ENCODE assay signal across 8 cellular contexts in genomic region chr1:235946570-235946981, GRCh38.
DNase-seq lines count a peak whose midpoint lies in the region; ATAC-seq, FAIRE-seq and TF ChIP-seq lines count a peak whose summit lies in the region.

No MANE protein-coding gene starts in this region.

- FAIRE-seq in GM12891 (lab: Jason Lieb, UNC) (peak; percentile 76), H54 (lab: Jason Lieb, UNC) (no peak)

- no peaks in the 10 kb centered on the region for H3K36me3 ChIP-seq in HCT116 (ENCODE audit: control insufficient read depth in 1 of 2, insufficient read depth in 2 of 2, low read length in 2 of 2)
- H3K36me3 ChIP-seq in OCI-LY7 (ENCODE audit: insufficient read depth, low read length) = no peaks in the 10 kb centered on the region

- H3K9ac ChIP-seq in HCT116 (ENCODE audit: low read length) = no peak overlapping the region

- intact Hi-C loops in HCT116 (cut with micrococcal nuclease) (loop anchor here (5.0 kb wide), 1 partner anchor 79 kb away; the partner anchor contains the start of gene LYST), OCI-LY7 (cut with micrococcal nuclease; ENCODE audit: unreplicated experiment) (loop anchor here (5.0 kb wide), 1 partner anchor 79 kb away; the partner anchor contains the start of gene LYST)

- no TSS peak for BruUV-seq in HCT116 (replicated peaks; lab: Mats Ljungman, UMichigan)
- no TSS peak for BruUV-seq in OCI-LY7 (replicated peaks; lab: Mats Ljungman, UMichigan)

- H3K27ac ChIP-seq in HCT116 (ENCODE audit: low read depth, low read length) (no peak overlapping the region), OCI-LY7 (ENCODE audit: low read depth, low read length, poor library complexity, severe bottlenecking) (no peak overlapping the region)

- no peak overlapping the region for H3K4me2 ChIP-seq in HCT116 (ENCODE audit: low read length)
- no peak overlapping the region for H3K4me2 ChIP-seq in OCI-LY7 (ENCODE audit: low read length)

- POLR2A ChIA-PET in HCT116 (lab: Charles Lee) (no interaction called here), OCI-LY7 (lab: Charles Lee) (no interaction called here)

- H2AFZ ChIP-seq in HCT116 (ENCODE audit: low read depth, low read length, poor library complexity, severe bottlenecking) (no peak overlapping the region), OCI-LY7 (ENCODE audit: low read length) (no peak overlapping the region)

- ATAC-seq in HCT116 = peak; percentile 84

- RAD21 ChIA-PET in HCT116 (lab: Charles Lee; ENCODE audit: low non-redundant PET in 1 of 2, low total read pairs in 2 of 2, uncharacterized antibody in 2 of 2, unreplicated experiment in 2 of 2) = interaction anchor here in 1 of 2 experiments (0.6 kb wide), 1 partner anchor 22 kb away, joined by 3 read pairs; no protein-coding TSS in a partner anchor

- H3K9me3 ChIP-seq in HCT116 (ENCODE audit: control insufficient read depth in 1 of 2, insufficient read depth in 1 of 2, low read depth in 1 of 2, low read length in 2 of 2) (no peaks in the 10 kb centered on the region), OCI-LY7 (ENCODE audit: low read length) (no peaks in the 10 kb centered on the region)

- no peaks in the 10 kb centered on the region for H4K20me1 ChIP-seq in HCT116 (ENCODE audit: insufficient read depth)
- no peaks in the 10 kb centered on the region for H4K20me1 ChIP-seq in OCI-LY7 (ENCODE audit: insufficient read depth, low read length)

- H3K4me1 ChIP-seq in HCT116 (ENCODE audit: control insufficient read depth in 1 of 2, insufficient read depth in 2 of 2, low read length in 2 of 2) = peaks cover 0 to 7% of the 10 kb centered on the region in 2 experiments; a peak in 1 of 4 replicates
- no peaks in the 10 kb centered on the region for H3K4me1 ChIP-seq in OCI-LY7 (ENCODE audit: insufficient read depth, low read length, poor library complexity, severe bottlenecking)

- H3K4me3 ChIP-seq in HCT116 (replicated peaks in 1 of 2; ENCODE audit: low read depth in 1 of 2, low read length in 2 of 2) (no peak overlapping the region), OCI-LY7 (ENCODE audit: low read depth, low read length, poor library complexity, severe bottlenecking) (no peak overlapping the region), fibroblast of villous mesenchyme (ENCODE audit: low read depth, low read length) (no peak overlapping the region)

- H3K27me3 ChIP-seq in HCT116 (ENCODE audit: insufficient read depth, low read length) = no peaks in the 10 kb centered on the region

- DNase-seq in GM12891 (ENCODE audit: insufficient read length, low spot score) = no peak
- no peak for DNase-seq in HCT116 (ENCODE audit: low read depth, low spot score)
- peak; percentile 13 for DNase-seq in OCI-LY7 (ENCODE audit: low spot score)
- DNase-seq in fibroblast of villous mesenchyme (ENCODE audit: low read depth) = peak; percentile 95
- DNase-seq in NCI-H82 (lab: John Stamatoyannopoulos, UW) = no peak
- DNase-seq in H54 (ENCODE audit: insufficient read length, low spot score) = no peak
- DNase-seq in NCI-H82 treated with DMSO at 0.1 percent for 48 hours (lab: John Stamatoyannopoulos, UW; ENCODE audit: unreplicated experiment) = no peak
- DNase-seq in Ammon's horn (ENCODE audit: low spot score) = no peak

- no peaks in the 10 kb centered on the region for H3K79me2 ChIP-seq in HCT116 (ENCODE audit: insufficient read depth, low read length)
- no peaks in the 10 kb centered on the region for H3K79me2 ChIP-seq in OCI-LY7 (ENCODE audit: insufficient read depth, low read depth, low read length)

- no peak for TF ChIP-seq POLR2A in GM12891 (IDR thresholded peaks at IDR 0.05; ENCODE audit: low read depth, low read length)
- TF ChIP-seq POLR2A in HCT116 (IDR thresholded peaks at IDR 0.05; ENCODE audit: borderline replicate concordance, extremely low read depth, insufficient read depth, insufficient read length) = no peak
- TF ChIP-seq POLR2A in H54 (IDR thresholded peaks at IDR 0.05; ENCODE audit: low read depth, low read length) = no peak

- peak; percentile 76 for TF ChIP-seq RAD21 in HCT116 (IDR thresholded peaks at IDR 0.05; ENCODE audit: low read depth)

- CTCF ChIA-PET in HCT116 (lab: Charles Lee) = interaction anchor here (1.0 to 1.7 kb wide), 3 partner anchors 12 to 163 kb away, joined by 3 to 8 read pairs (median 4); no protein-coding TSS in a partner anchor
- CTCF ChIA-PET in OCI-LY7 (lab: Charles Lee; ENCODE audit: unreplicated experiment) = interaction anchor here (0.7 kb wide), 1 partner anchor 14 kb away, joined by 3 read pairs; no protein-coding TSS in a partner anchor

- peak in 2 of 3 experiments; percentile 45 to 58; a peak in 4 of 6 replicates for TF ChIP-seq CTCF in HCT116 (IDR thresholded peaks at IDR 0.05 in 2 of 3, conservative IDR thresholded peaks at IDR 0.05 in 1 of 3; ENCODE audit: borderline replicate concordance in 1 of 3, insufficient read depth in 1 of 3, low read depth in 2 of 3, low read length in 2 of 3)
- TF ChIP-seq CTCF in OCI-LY7 (conservative IDR thresholded peaks at IDR 0.05; ENCODE audit: low read length) = peak; percentile 61
- TF ChIP-seq CTCF in fibroblast of villous mesenchyme (IDR thresholded peaks at IDR 0.05; ENCODE audit: insufficient read depth, low read depth, low read length) = peak; percentile 49

- H3K9me2 ChIP-seq in HCT116 (ENCODE audit: insufficient read depth) = no peaks in the 10 kb centered on the region
- no peaks in the 10 kb centered on the region for H3K9me2 ChIP-seq in OCI-LY7 (ENCODE audit: insufficient read depth, low read length)

TF ChIP-seq in GM12891, 5 proteins besides CTCF, POLR2A, EP300 and RAD21:
- TF ChIP-seq POU2F2 (IDR thresholded peaks at IDR 0.05; ENCODE audit: low read depth, low read length) (no peak), PAX5 (IDR thresholded peaks at IDR 0.05; ENCODE audit: insufficient read depth, low read length, severe bottlenecking) (no peak), SPI1 (IDR thresholded peaks at IDR 0.05; ENCODE audit: low read depth, low read length) (no peak), TAF1 (IDR thresholded peaks at IDR 0.05; ENCODE audit: low read depth, low read length) (no peak), POLR2AphosphoS5 (IDR thresholded peaks at IDR 0.05; ENCODE audit: low read depth, low read length) (no peak)

TF ChIP-seq in HCT116, 20 proteins besides CTCF, POLR2A, EP300 and RAD21:
- TF ChIP-seq FOSL1 (IDR thresholded peaks at IDR 0.05; ENCODE audit: low read depth) (no peak), EZH2phosphoT487 (IDR thresholded peaks at IDR 0.05; ENCODE audit: borderline replicate concordance) (no peak), JUND (IDR thresholded peaks at IDR 0.05) (no peak), CEBPB (IDR thresholded peaks at IDR 0.05; ENCODE audit: low read depth) (no peak), SIN3A (IDR thresholded peaks at IDR 0.05; ENCODE audit: low read depth) (no peak), EGR1 (IDR thresholded peaks at IDR 0.05; ENCODE audit: low read depth) (no peak), ZNF274 (IDR thresholded peaks at IDR 0.05; ENCODE audit: low read depth, low read length) (no peak), POLR2AphosphoS5 (IDR thresholded peaks at IDR 0.05; ENCODE audit: low read depth, low read length) (no peak), MAX (IDR thresholded peaks at IDR 0.05) (no peak), SP1 (IDR thresholded peaks at IDR 0.05; ENCODE audit: low read depth) (no peak), YY1 (IDR thresholded peaks at IDR 0.05; ENCODE audit: extremely low read depth, insufficient replicate concordance, low read depth, low read length) (no peak), SRF (IDR thresholded peaks at IDR 0.05; ENCODE audit: low read depth) (no peak), ZFX (IDR thresholded peaks at IDR 0.05) (no peak)
- TF ChIP-seq, protein P1, sequence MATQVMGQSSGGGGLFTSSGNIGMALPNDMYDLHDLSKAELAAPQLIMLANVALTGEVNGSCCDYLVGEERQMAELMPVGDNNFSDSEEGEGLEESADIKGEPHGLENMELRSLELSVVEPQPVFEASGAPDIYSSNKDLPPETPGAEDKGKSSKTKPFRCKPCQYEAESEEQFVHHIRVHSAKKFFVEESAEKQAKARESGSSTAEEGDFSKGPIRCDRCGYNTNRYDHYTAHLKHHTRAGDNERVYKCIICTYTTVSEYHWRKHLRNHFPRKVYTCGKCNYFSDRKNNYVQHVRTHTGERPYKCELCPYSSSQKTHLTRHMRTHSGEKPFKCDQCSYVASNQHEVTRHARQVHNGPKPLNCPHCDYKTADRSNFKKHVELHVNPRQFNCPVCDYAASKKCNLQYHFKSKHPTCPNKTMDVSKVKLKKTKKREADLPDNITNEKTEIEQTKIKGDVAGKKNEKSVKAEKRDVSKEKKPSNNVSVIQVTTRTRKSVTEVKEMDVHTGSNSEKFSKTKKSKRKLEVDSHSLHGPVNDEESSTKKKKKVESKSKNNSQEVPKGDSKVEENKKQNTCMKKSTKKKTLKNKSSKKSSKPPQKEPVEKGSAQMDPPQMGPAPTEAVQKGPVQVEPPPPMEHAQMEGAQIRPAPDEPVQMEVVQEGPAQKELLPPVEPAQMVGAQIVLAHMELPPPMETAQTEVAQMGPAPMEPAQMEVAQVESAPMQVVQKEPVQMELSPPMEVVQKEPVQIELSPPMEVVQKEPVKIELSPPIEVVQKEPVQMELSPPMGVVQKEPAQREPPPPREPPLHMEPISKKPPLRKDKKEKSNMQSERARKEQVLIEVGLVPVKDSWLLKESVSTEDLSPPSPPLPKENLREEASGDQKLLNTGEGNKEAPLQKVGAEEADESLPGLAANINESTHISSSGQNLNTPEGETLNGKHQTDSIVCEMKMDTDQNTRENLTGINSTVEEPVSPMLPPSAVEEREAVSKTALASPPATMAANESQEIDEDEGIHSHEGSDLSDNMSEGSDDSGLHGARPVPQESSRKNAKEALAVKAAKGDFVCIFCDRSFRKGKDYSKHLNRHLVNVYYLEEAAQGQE (IDR thresholded peaks at IDR 0.05; ENCODE audit: low read depth) = no peak

Comparison
In these comparisons a context has a peak if more than half of its experiments do, and no peak if none do; other contexts are left out.
1. DNase-seq: peak in OCI-LY7 (single experiment) and fibroblast of villous mesenchyme (single experiment); none in GM12891 (single experiment), HCT116 (single experiment), NCI-H82 (single experiment), H54 (single experiment), NCI-H82 treated with DMSO at 0.1 percent for 48 hours (single experiment) and Ammon's horn (single experiment).
2. Peak in every context shown above with its lines, with median percentiles within 50 percentile points of each other: CTCF ChIP-seq.